Comparison of ENCODE assay signal across 9 cellular contexts in the genomic region with DNA sequence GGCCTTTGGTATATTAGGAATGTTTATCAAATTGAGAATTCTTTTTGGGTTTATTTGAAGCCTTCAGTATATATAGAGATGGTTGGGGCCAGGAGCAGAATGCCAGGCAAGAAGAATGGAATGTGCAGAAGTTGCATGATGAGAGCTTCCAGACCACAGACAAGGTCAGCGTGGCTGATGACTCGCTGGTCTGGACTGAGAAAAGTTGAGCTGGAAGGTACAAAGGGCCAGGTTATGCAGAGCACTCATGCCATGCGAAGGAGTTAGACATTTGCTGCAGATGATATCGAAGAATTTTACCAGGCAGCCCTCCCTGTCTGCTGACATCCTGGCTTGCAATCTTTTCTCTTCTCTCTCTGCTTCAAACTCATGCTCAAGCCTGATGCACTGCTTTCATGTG.
DNase-seq lines count a peak whose midpoint lies in the region; ATAC-seq and TF ChIP-seq lines count a peak whose summit lies in the region.
"Had no signal": no experiment of that assay in that cellular context is flagged by ENCODE, and none has a peak within 500 bp of the region (broad histone marks: within the 10 kb centered on the region; RNA-seq: fewer than 3 reads in every experiment).

No MANE protein-coding gene starts in this region.

- no peak overlapping the region for H4K5ac ChIP-seq in mesendoderm (ENCODE audit: low read length)

- H3K4ac ChIP-seq in mesendoderm (ENCODE audit: low read depth, low read length), result no peak overlapping the region

- no peak overlapping the region for H3K18ac ChIP-seq in mesendoderm (ENCODE audit: low read length)

- H3K27me3 ChIP-seq in mesendoderm (ENCODE audit: insufficient read depth, low read length, poor library complexity), result no peaks in the 10 kb centered on the region

- no peak overlapping the region for H3K9ac ChIP-seq in mesendoderm (ENCODE audit: low read length)

- H3K27ac ChIP-seq in mesendoderm (ENCODE audit: low read depth, low read length), result no peak overlapping the region

- TF ChIP-seq CTCF in cardiac fibroblast (IDR thresholded peaks at IDR 0.05; ENCODE audit: low read depth, low read length), result no peak

- DNase-seq in AG20443 (ENCODE audit: low spot score) (peak; percentile 93), HuH-7.5 (ENCODE audit: low spot score) (peak; percentile 51), cardiac fibroblast (ENCODE audit: low read depth in 2 of 2) (peak; percentile 76 to 94), mesendoderm (peak; percentile 73), NCI-H1436 (lab: John Stamatoyannopoulos, UW) (no peak), NCI-H2029 (lab: John Stamatoyannopoulos, UW) (no peak)
- DNase-seq: activated CD4-positive, alpha-beta T cell treated with anti-CD3 and anti-CD28 coated beads, Interleukin-2, amount 50 U/mL, for 4 hours had no signal

- no peak overlapping the region for H3K23ac ChIP-seq in mesendoderm (ENCODE audit: low read length)

- no peaks in the 10 kb centered on the region for H3K79me1 ChIP-seq in mesendoderm (ENCODE audit: low read length)

- H3K4me1 ChIP-seq in mesendoderm (ENCODE audit: control insufficient read depth, low read depth, low read length), result no peaks in the 10 kb centered on the region

- ATAC-seq in HG03175 (IDR thresholded peaks at IDR 0.05; ENCODE audit: unreplicated experiment), result no peak
- no peak for ATAC-seq in HG02973 (IDR thresholded peaks at IDR 0.05; ENCODE audit: unreplicated experiment)

- H2BK15ac ChIP-seq in mesendoderm (replicated peaks; ENCODE audit: low read depth), result no peak overlapping the region

- H3K4me2 ChIP-seq in mesendoderm (ENCODE audit: low read length), result no peak overlapping the region

- no peak overlapping the region for H2AK5ac ChIP-seq in mesendoderm (ENCODE audit: low read length)

- H2BK120ac ChIP-seq in mesendoderm (ENCODE audit: low read depth, low read length), result no peak overlapping the region

- no peaks in the 10 kb centered on the region for H3K79me2 ChIP-seq in mesendoderm (ENCODE audit: control insufficient read depth, insufficient read depth, low read length)

- H3K56ac ChIP-seq in mesendoderm (ENCODE audit: low read length), result no peak overlapping the region

- no peaks in the 10 kb centered on the region for H3K36me3 ChIP-seq in mesendoderm (ENCODE audit: control insufficient read depth, insufficient read depth, low read length)

- H3K4me3 ChIP-seq in cardiac fibroblast (replicated peaks in 1 of 2; ENCODE audit: low read depth in 2 of 2, low read length in 2 of 2), result no peak overlapping the region
- no peak overlapping the region for H3K4me3 ChIP-seq in mesendoderm (ENCODE audit: low read length)

- H2BK5ac ChIP-seq in mesendoderm (ENCODE audit: low read length), result no peak overlapping the region

- H4K8ac ChIP-seq in mesendoderm (ENCODE audit: low read depth, low read length), result no peak overlapping the region

- WGBS in mesendoderm (ENCODE audit: extremely low coverage, insufficient coverage, low lambda C conversion rate), result no CpG with 5 or more reads among the region's 4 CpGs

Comparison
In these comparisons a context has a peak if more than half of its experiments do, and no peak if none do; other contexts are left out.
1. DNase-seq: peak in AG20443 (single experiment), HuH-7.5 (single experiment), cardiac fibroblast (2 of 2) and mesendoderm (single experiment); none in NCI-H1436 (single experiment) and NCI-H2029 (single experiment).